1 cellular context compared by ENCODE assay signal in the genomic region with DNA sequence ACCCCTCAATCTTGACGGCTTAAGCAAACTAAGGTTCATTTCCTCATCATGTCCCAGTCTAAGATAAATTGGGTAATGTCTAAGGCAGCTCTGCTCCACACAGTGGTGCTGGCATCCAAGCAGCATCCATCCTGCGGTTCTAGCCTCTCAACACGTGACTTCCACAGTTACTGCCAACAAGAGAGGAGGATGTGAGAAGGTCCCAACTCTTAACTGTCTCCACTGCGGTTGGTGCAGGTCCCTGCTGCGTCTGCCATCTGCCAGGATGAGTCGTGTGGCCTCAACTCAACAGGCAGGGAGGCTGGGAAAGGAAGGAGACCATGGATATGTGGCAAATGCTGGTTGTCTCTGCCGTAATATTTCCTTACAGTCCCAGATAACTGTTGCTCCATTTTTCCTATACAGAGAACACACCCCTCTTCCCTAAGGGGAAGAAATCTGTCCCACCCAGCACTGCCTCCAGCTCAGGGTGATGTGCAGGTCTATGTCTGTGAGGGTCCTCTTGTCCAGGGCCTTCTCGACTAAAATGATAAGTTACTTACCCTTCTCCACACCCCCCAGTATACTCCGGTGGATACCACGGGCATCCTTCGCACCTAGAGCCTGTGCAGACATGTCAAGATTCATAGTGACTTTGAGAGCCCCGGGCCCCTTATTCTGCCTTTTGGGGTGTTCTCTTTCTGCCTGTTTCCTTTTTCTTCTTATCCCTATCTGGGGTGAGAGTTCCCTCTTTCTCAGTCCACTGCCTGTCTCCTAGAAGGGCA.
TF ChIP-seq lines count a peak whose summit lies in the region.

No MANE protein-coding gene starts in this region.

TF ChIP-seq in K562, 482 proteins besides CTCF, POLR2A, EP300 and RAD21 (continued from another document):
- no peak for TF ChIP-seq ZNF444 (CRISPR knock-in tag; IDR thresholded peaks at IDR 0.05)
- no peak for TF ChIP-seq ZKSCAN8 (CRISPR knock-in tag; IDR thresholded peaks at IDR 0.05)
- no peak for TF ChIP-seq SLC30A9 (CRISPR knock-in tag; IDR thresholded peaks at IDR 0.05)
- TF ChIP-seq RFX5 (IDR thresholded peaks at IDR 0.05; ENCODE audit: low read depth, low read length), result no peak
- TF ChIP-seq NR4A1 (CRISPR knock-in tag; IDR thresholded peaks at IDR 0.05), result no peak
- no peak for TF ChIP-seq NR4A1 (tag; IDR thresholded peaks at IDR 0.05)
- no peak for TF ChIP-seq ZNF431 (CRISPR knock-in tag; IDR thresholded peaks at IDR 0.05)
- TF ChIP-seq ZNF449 (CRISPR knock-in tag; IDR thresholded peaks at IDR 0.05), result no peak
- no peak for TF ChIP-seq ZNF57 (CRISPR knock-in tag; IDR thresholded peaks at IDR 0.05)
- no peak for TF ChIP-seq POLR2G (IDR thresholded peaks at IDR 0.05; ENCODE audit: low read depth, low read length)
- no peak for TF ChIP-seq ARID2 (IDR thresholded peaks at IDR 0.05)
- no peak for TF ChIP-seq THRA (IDR thresholded peaks at IDR 0.05)
- TF ChIP-seq DMBX1 (CRISPR knock-in tag; IDR thresholded peaks at IDR 0.05; ENCODE audit: borderline replicate concordance), result no peak
